In the genomic region with DNA sequence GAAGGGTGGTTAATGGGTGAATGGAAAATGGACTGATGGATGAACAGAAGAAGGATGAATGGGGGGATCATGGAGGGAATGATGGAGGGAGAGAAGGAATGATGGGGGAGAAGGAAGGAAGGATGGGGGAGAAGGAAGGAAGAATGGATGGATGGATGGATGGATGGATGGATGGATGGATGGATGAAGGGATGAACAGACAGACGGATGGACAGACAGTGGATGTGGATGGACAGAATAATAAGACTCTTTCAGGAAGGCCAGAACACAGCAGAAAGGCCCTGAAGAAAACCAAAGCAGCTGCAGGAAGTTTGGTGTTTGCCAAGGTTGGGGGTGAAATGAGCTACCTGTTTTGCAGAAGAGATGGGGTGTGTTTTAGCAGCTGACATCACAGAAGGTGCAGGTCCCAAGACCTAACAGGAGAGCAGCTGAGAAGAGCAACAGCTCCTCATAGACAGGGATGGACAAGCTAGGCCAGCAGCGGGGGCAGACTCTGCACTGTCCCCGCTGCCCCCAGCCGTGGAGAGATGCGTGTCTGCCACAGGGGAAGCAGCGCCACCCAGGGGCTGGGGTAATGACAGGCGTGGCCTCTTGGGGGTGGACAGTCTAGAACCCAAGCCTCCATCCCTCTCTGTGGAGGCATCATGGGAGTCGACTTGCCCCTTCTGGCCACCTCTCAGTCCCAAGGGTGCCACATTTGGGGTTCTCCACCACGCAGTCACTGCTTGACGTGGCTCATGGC, we compare ENCODE assay signal across 13 cellular contexts. TPM values are rescaled to one million over a fixed set of nuclear protein-coding genes. Genes with fewer than 3 reads are reported as not detected.
DNase-seq lines count a peak whose midpoint lies in the region; ATAC-seq and TF ChIP-seq lines count a peak whose summit lies in the region.
"Had no signal": no experiment of that assay in that cellular context is flagged by ENCODE, and none has a peak within 500 bp of the region (broad histone marks: within the 10 kb centered on the region; RNA-seq: fewer than 3 reads in every experiment).

No MANE protein-coding gene starts in this region.

- no peak overlapping the region for H3K27ac ChIP-seq in lower lobe of right lung
- H3K27ac ChIP-seq: epithelial cell of prostate had no signal

- no peaks in the 10 kb centered on the region for H3K9me3 Mint-ChIP-seq in stimulated activated naive CD8-positive, alpha-beta T cell treated with anti-CD3 and anti-CD28 coated beads, Interleukin-15, Interleukin-2, amounts not matched to agents 100 ng/mL and 50 ng/mL, for 24 hours
- H3K9me3 Mint-ChIP-seq in stimulated activated naive CD8-positive, alpha-beta T cell treated with anti-CD3 and anti-CD28 coated beads, Interleukin-15, amount 100 ng/mL, for 72 hours: no peaks in the 10 kb centered on the region
- no peaks in the 10 kb centered on the region for H3K9me3 Mint-ChIP-seq in activated T-helper 17 cell treated with anti-CD3 and anti-CD28 coated beads, Interleukin-2, amount 50 U/mL, for 72 hours

- peaks cover 4% of the 10 kb centered on the region for H3K36me3 Mint-ChIP-seq in stimulated activated naive CD8-positive, alpha-beta T cell treated with anti-CD3 and anti-CD28 coated beads, Interleukin-15, Interleukin-2, amounts not matched to agents 100 ng/mL and 50 ng/mL, for 24 hours (ENCODE audit: low read depth)
- no peaks in the 10 kb centered on the region for H3K36me3 Mint-ChIP-seq in activated T-helper 17 cell treated with anti-CD3 and anti-CD28 coated beads, Interleukin-2, amount 50 U/mL, for 72 hours (ENCODE audit: low read depth)

- H3K36me3 ChIP-seq in lower lobe of right lung: no peaks in the 10 kb centered on the region

- intact Hi-C loops in lower lobe of right lung (cut with DNase I): no loop called here

- H3K27me3 ChIP-seq in lower lobe of right lung (ENCODE audit: low read depth): no peaks in the 10 kb centered on the region

- DNase-seq in stimulated activated naive CD8-positive, alpha-beta T cell treated with anti-CD3 and anti-CD28 coated beads, Interleukin-15, amount 100 ng/mL, for 72 hours: no peak
- DNase-seq in lower lobe of right lung (peak; percentile 20), DMS 273 (lab: John Stamatoyannopoulos, UW; ENCODE audit: unreplicated experiment) (no peak), NCI-H1417 treated with DMSO at 0.1 percent for 48 hours (lab: John Stamatoyannopoulos, UW) (no peak)
- DNase-seq: caudate nucleus, hypothalamus, NCI-H1436, SIG-M5 had no signal

- no peak overlapping the region for H3K4me3 Mint-ChIP-seq in stimulated activated naive CD8-positive, alpha-beta T cell treated with anti-CD3 and anti-CD28 coated beads, Interleukin-15, Interleukin-2, amounts not matched to agents 100 ng/mL and 50 ng/mL, for 24 hours
- no peak overlapping the region for H3K4me3 Mint-ChIP-seq in stimulated activated naive CD8-positive, alpha-beta T cell treated with anti-CD3 and anti-CD28 coated beads, Interleukin-15, amount 100 ng/mL, for 72 hours
- no peak overlapping the region for H3K4me3 Mint-ChIP-seq in activated T-helper 17 cell treated with anti-CD3 and anti-CD28 coated beads, Interleukin-2, amount 50 U/mL, for 72 hours

- TF ChIP-seq CTCF in lower lobe of right lung (IDR thresholded peaks at IDR 0.05): no peak

- H3K4me1 ChIP-seq in lower lobe of right lung: peaks cover 10% of the 10 kb centered on the region

- H3K27ac Mint-ChIP-seq in stimulated activated naive CD8-positive, alpha-beta T cell treated with anti-CD3 and anti-CD28 coated beads, Interleukin-15, Interleukin-2, amounts not matched to agents 100 ng/mL and 50 ng/mL, for 24 hours: peak overlapping the region; percentile 67
- peak overlapping the region in 1 of 2 donors; percentile 31 for H3K27ac Mint-ChIP-seq in stimulated activated naive CD8-positive, alpha-beta T cell treated with anti-CD3 and anti-CD28 coated beads, Interleukin-15, amount 100 ng/mL, for 72 hours
- peak overlapping the region; percentile 7 for H3K27ac Mint-ChIP-seq in activated T-helper 17 cell treated with anti-CD3 and anti-CD28 coated beads, Interleukin-2, amount 50 U/mL, for 72 hours

- no peaks in the 10 kb centered on the region for H3K27me3 Mint-ChIP-seq in stimulated activated naive CD8-positive, alpha-beta T cell treated with anti-CD3 and anti-CD28 coated beads, Interleukin-15, Interleukin-2, amounts not matched to agents 100 ng/mL and 50 ng/mL, for 24 hours
- no peaks in the 10 kb centered on the region for H3K27me3 Mint-ChIP-seq in stimulated activated naive CD8-positive, alpha-beta T cell treated with anti-CD3 and anti-CD28 coated beads, Interleukin-15, amount 100 ng/mL, for 72 hours
- H3K27me3 Mint-ChIP-seq in activated T-helper 17 cell treated with anti-CD3 and anti-CD28 coated beads, Interleukin-2, amount 50 U/mL, for 72 hours: no peaks in the 10 kb centered on the region

- H3K4me1 Mint-ChIP-seq in stimulated activated naive CD8-positive, alpha-beta T cell treated with anti-CD3 and anti-CD28 coated beads, Interleukin-15, Interleukin-2, amounts not matched to agents 100 ng/mL and 50 ng/mL, for 24 hours (ENCODE audit: low read depth): peaks cover 52% of the 10 kb centered on the region
- peaks cover 60% of the 10 kb centered on the region for H3K4me1 Mint-ChIP-seq in stimulated activated naive CD8-positive, alpha-beta T cell treated with anti-CD3 and anti-CD28 coated beads, Interleukin-15, amount 100 ng/mL, for 72 hours
- peaks cover 26% of the 10 kb centered on the region for H3K4me1 Mint-ChIP-seq in activated T-helper 17 cell treated with anti-CD3 and anti-CD28 coated beads, Interleukin-2, amount 50 U/mL, for 72 hours

- H3K9me3 ChIP-seq in lower lobe of right lung: no peaks in the 10 kb centered on the region

- no peak overlapping the region for H3K4me3 ChIP-seq in lower lobe of right lung

- no peak for ATAC-seq in stimulated activated naive CD8-positive, alpha-beta T cell treated with anti-CD3 and anti-CD28 coated beads, Interleukin-15, amount 100 ng/mL, for 72 hours
- no peak for ATAC-seq in activated T-helper 17 cell treated with anti-CD3 and anti-CD28 coated beads, Interleukin-2, amount 50 U/mL, for 72 hours (replicated peaks)
- no peak for ATAC-seq in lower lobe of right lung
- no peak for ATAC-seq in HG03460 (IDR thresholded peaks at IDR 0.05; ENCODE audit: unreplicated experiment)
- no peak for ATAC-seq in HG02852 (IDR thresholded peaks at IDR 0.05; ENCODE audit: unreplicated experiment)

RNA-seq across cellular contexts. Expression of gene C1QTNF6, which starts 17.9 kb away (rescaled TPM):
- total RNA-seq in activated T-helper 17 cell treated with anti-CD3 and anti-CD28 coated beads, Interleukin-2, amount 50 U/mL, for 72 hours: 10 to 100 TPM in 1 of 2 donors, 1 to 10 TPM in 1; 5.0 to 16.3 TPM
- 5.3 TPM for total RNA-seq in lower lobe of right lung

RNA-seq across cellular contexts. Expression of gene IL2RB, which starts 20.4 kb away (rescaled TPM):
- 100 to 1,000 TPM; 425 to 498 TPM for total RNA-seq in activated T-helper 17 cell treated with anti-CD3 and anti-CD28 coated beads, Interleukin-2, amount 50 U/mL, for 72 hours
- 10.2 TPM for total RNA-seq in lower lobe of right lung

RNA-seq across cellular contexts. Expression of gene SSTR3, which starts 42.2 kb away (rescaled TPM):
- total RNA-seq in activated T-helper 17 cell treated with anti-CD3 and anti-CD28 coated beads, Interleukin-2, amount 50 U/mL, for 72 hours: 10 to 100 TPM in 1 of 2 donors, 1 to 10 TPM in 1; 2.6 to 16.2 TPM
- not detected for total RNA-seq in lower lobe of right lung

Comparison
In these comparisons a context has a peak if more than half of its experiments do, and no peak if none do; other contexts are left out.
1. RNA of gene IL2RB, which starts 20.4 kb away (total RNA-seq): 425 to 498 TPM in activated T-helper 17 cell treated with anti-CD3 and anti-CD28 coated beads, Interleukin-2, amount 50 U/mL, for 72 hours; 10.2 TPM in lower lobe of right lung (single experiment); every median in the first group is over 10 times any median in the second.